In genomic region chr13:28423010-28423409, GRCh38 we compare ENCODE assay signal across 8 cellular contexts.
DNase-seq lines count a peak whose midpoint lies in the region; ATAC-seq lines count a peak whose summit lies in the region.

No MANE protein-coding gene starts in this region.

- peak; percentile 92 for ATAC-seq in GM18907 (IDR thresholded peaks at IDR 0.05; ENCODE audit: unreplicated experiment)
- ATAC-seq in HG02852 (IDR thresholded peaks at IDR 0.05; ENCODE audit: unreplicated experiment): peak; percentile 74
- peak; percentile 99 for ATAC-seq in natural killer cell treated with Interleukin-12 subunit alpha and Interleukin-12 subunit beta and Interleukin-15 and Interleukin-18, amount 100 ng/mL, for 72 hours

- H3K36me3 Mint-ChIP-seq in natural killer cell treated with Interleukin-12 subunit alpha and Interleukin-12 subunit beta and Interleukin-15 and Interleukin-18, amount 100 ng/mL, for 72 hours: peaks cover 10% of the 10 kb centered on the region

- peak overlapping the region; percentile 34 to 84 for H3K27ac Mint-ChIP-seq in natural killer cell treated with Interleukin-12 subunit alpha and Interleukin-12 subunit beta and Interleukin-15 and Interleukin-18, amount 100 ng/mL, for 72 hours

- peak; percentile 79 for DNase-seq in UCSD-AML1 (lab: John Stamatoyannopoulos, UW; ENCODE audit: unreplicated experiment)
- peak; percentile 82 for DNase-seq in natural killer cell treated with Interleukin-12 subunit alpha and Interleukin-12 subunit beta and Interleukin-15 and Interleukin-18, amount 100 ng/mL, for 72 hours (ENCODE audit: low spot score)
- no peak for DNase-seq in NCI-H2029 treated with DMSO at 0.1 percent for 48 hours (lab: John Stamatoyannopoulos, UW)
- DNase-seq in AG20443 (ENCODE audit: low spot score): no peak
- no peak for DNase-seq in HT-29 (ENCODE audit: low spot score)
- DNase-seq in activated CD4-positive, CD25-positive, alpha-beta regulatory T cell treated with anti-CD3 and anti-CD28 coated beads, Interleukin-2, amount 50 U/mL, for 72 hours: no peak

- H3K4me3 Mint-ChIP-seq in natural killer cell treated with Interleukin-12 subunit alpha and Interleukin-12 subunit beta and Interleukin-15 and Interleukin-18, amount 100 ng/mL, for 72 hours: peak overlapping the region; percentile 59

- peaks cover 3% of the 10 kb centered on the region for H3K9me3 Mint-ChIP-seq in natural killer cell treated with Interleukin-12 subunit alpha and Interleukin-12 subunit beta and Interleukin-15 and Interleukin-18, amount 100 ng/mL, for 72 hours

- H3K27me3 Mint-ChIP-seq in natural killer cell treated with Interleukin-12 subunit alpha and Interleukin-12 subunit beta and Interleukin-15 and Interleukin-18, amount 100 ng/mL, for 72 hours: peaks cover 12 to 18% of the 10 kb centered on the region in 2 donors

- H3K4me1 Mint-ChIP-seq in natural killer cell treated with Interleukin-12 subunit alpha and Interleukin-12 subunit beta and Interleukin-15 and Interleukin-18, amount 100 ng/mL, for 72 hours (ENCODE audit: low read depth in 2 of 2): peaks cover 18 to 19% of the 10 kb centered on the region in 2 donors

Comparison
In these comparisons a context has a peak if more than half of its experiments do, and no peak if none do; other contexts are left out.
1. DNase-seq: peak in UCSD-AML1 (single experiment) and natural killer cell treated with Interleukin-12 subunit alpha and Interleukin-12 subunit beta and Interleukin-15 and Interleukin-18, amount 100 ng/mL, for 72 hours (single experiment); none in NCI-H2029 treated with DMSO at 0.1 percent for 48 hours (single experiment), AG20443 (single experiment), HT-29 (single experiment) and activated CD4-positive, CD25-positive, alpha-beta regulatory T cell treated with anti-CD3 and anti-CD28 coated beads, Interleukin-2, amount 50 U/mL, for 72 hours (single experiment).
2. Peak in every context shown above with its lines, with median percentiles within 50 percentile points of each other: ATAC-seq.